1 cellular context compared by ENCODE assay signal in the genomic region with DNA sequence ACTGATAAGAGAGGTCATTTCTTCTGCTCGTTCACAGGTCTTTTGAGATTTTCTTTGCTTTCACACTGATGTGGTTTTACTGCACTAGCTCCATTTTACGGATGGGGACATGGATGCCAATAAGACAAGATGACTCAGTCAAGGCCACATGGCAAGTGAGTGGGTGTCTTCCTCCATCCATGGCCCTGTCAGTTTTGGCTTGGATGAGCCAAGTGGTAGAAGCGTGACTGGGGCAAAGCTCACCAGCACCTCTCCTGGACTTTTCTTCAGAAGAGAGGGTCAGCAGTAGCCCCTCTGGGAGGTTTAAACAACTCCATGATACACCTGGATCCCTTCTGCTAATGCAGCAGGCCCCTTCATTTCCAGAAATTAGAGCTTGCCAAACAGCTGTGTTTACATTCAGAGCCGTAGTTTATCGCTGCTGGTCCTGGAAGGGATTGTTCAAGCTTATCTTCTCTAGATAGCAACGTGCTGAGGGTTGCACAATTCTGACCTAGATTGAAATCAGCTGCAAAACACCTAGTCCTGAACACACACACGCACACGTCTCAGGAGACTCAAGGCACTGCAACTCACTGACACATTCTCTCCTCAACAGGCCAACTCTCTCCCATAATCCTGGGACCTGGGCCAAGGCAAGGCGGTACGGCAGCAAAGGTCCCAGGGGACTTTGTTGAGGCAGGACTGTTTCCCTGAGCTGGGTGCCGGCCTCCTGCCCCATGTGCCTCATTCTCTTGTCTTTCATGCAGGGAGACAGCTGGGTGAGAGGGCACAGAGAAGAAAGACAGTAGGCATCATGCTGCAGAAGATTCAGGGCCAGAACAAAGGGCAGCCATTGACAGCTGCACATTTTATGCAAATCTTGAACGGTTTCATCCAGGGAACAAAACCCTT.
TF ChIP-seq lines count a peak whose summit lies in the region.

No MANE protein-coding gene starts in this region.

TF ChIP-seq in HepG2, 621 proteins besides CTCF, POLR2A, EP300 and RAD21 (continued from another document and continues in another):
- TF ChIP-seq HMGXB3 (CRISPR knock-in tag; IDR thresholded peaks at IDR 0.05; ENCODE audit: borderline replicate concordance) (no peak), ZNF44 (CRISPR knock-in tag; IDR thresholded peaks at IDR 0.05) (no peak), EZH2 (conservative IDR thresholded peaks at IDR 0.05; ENCODE audit: low read depth, low read length) (no peak), MEF2D (CRISPR knock-in tag; IDR thresholded peaks at IDR 0.05) (no peak), ESRRA (CRISPR knock-in tag; IDR thresholded peaks at IDR 0.05; ENCODE audit: low read depth) (no peak), ZNF768 (CRISPR knock-in tag; IDR thresholded peaks at IDR 0.05) (no peak), GTF2F1 (IDR thresholded peaks at IDR 0.05; ENCODE audit: low read length) (no peak), ZSCAN9 (CRISPR knock-in tag; IDR thresholded peaks at IDR 0.05; ENCODE audit: borderline replicate concordance) (no peak), AHR (CRISPR knock-in tag; IDR thresholded peaks at IDR 0.05) (no peak), MATR3 (CRISPR knock-in tag; IDR thresholded peaks at IDR 0.05) (no peak), ZNF335 (CRISPR knock-in tag; IDR thresholded peaks at IDR 0.05) (no peak), MZF1 (CRISPR knock-in tag; IDR thresholded peaks at IDR 0.05; ENCODE audit: borderline replicate concordance) (no peak), REXO4 (CRISPR knock-in tag; IDR thresholded peaks at IDR 0.05; ENCODE audit: borderline replicate concordance) (no peak), SALL2 (CRISPR knock-in tag; IDR thresholded peaks at IDR 0.05) (no peak), MEIS1 (CRISPR knock-in tag; IDR thresholded peaks at IDR 0.05; ENCODE audit: borderline replicate concordance) (no peak), ZNF382 (CRISPR knock-in tag; IDR thresholded peaks at IDR 0.05; ENCODE audit: borderline replicate concordance) (no peak), KDM3A (CRISPR knock-in tag; IDR thresholded peaks at IDR 0.05; ENCODE audit: low read depth) (0 out of 2 replicates have a peak, but pooled peaks have one; percentile 52), HHEX (CRISPR knock-in tag; IDR thresholded peaks at IDR 0.05) (peak; percentile 62; the same call in 1 of the 2 replicates), TCF7L2 (IDR thresholded peaks at IDR 0.05; ENCODE audit: low read depth, low read length) (no peak), ZNF615 (CRISPR knock-in tag; IDR thresholded peaks at IDR 0.05; ENCODE audit: borderline replicate concordance) (no peak), MLLT10 (CRISPR knock-in tag; IDR thresholded peaks at IDR 0.05) (no peak), RELA (CRISPR knock-in tag; IDR thresholded peaks at IDR 0.05) (no peak), USF2 (IDR thresholded peaks at IDR 0.05; ENCODE audit: low read depth, low read length) (no peak), USF2 (CRISPR knock-in tag; IDR thresholded peaks at IDR 0.05; ENCODE audit: borderline replicate concordance) (no peak), ISX (CRISPR knock-in tag; conservative IDR thresholded peaks at IDR 0.05) (no peak), NCOA5 (CRISPR knock-in tag; IDR thresholded peaks at IDR 0.05) (no peak), DPF2 (CRISPR knock-in tag; IDR thresholded peaks at IDR 0.05; ENCODE audit: borderline replicate concordance, low read depth) (no peak), ZNF883 (CRISPR knock-in tag; IDR thresholded peaks at IDR 0.05; ENCODE audit: not compliant biosample characterization) (no peak), SATB2 (CRISPR knock-in tag; IDR thresholded peaks at IDR 0.05) (no peak), SMARCE1 (IDR thresholded peaks at IDR 0.05; ENCODE audit: borderline replicate concordance) (no peak), SIN3A (IDR thresholded peaks at IDR 0.05; ENCODE audit: borderline replicate concordance, low read depth, low read length) (no peak), SUZ12 (IDR thresholded peaks at IDR 0.05; ENCODE audit: low read depth, low read length) (no peak), POLR2G (IDR thresholded peaks at IDR 0.05; ENCODE audit: low read depth, low read length) (no peak), HOXA3 (CRISPR knock-in tag; IDR thresholded peaks at IDR 0.05) (peak; percentile 63), ZNF354B (CRISPR knock-in tag; IDR thresholded peaks at IDR 0.05) (no peak), ZFY (CRISPR knock-in tag; IDR thresholded peaks at IDR 0.05) (no peak; the same call in 1 of the 2 replicates), SP1 (IDR thresholded peaks at IDR 0.05) (no peak), SP1 (CRISPR knock-in tag; IDR thresholded peaks at IDR 0.05) (no peak), PCBP1 (IDR thresholded peaks at IDR 0.05; ENCODE audit: borderline replicate concordance, low read depth, low read length) (no peak), ZBTB42 (CRISPR knock-in tag; IDR thresholded peaks at IDR 0.05) (no peak), ZNF34 (CRISPR knock-in tag; IDR thresholded peaks at IDR 0.05; ENCODE audit: borderline replicate concordance) (no peak), THYN1 (CRISPR knock-in tag; IDR thresholded peaks at IDR 0.05; ENCODE audit: borderline replicate concordance, low read depth) (no peak), HNRNPK (IDR thresholded peaks at IDR 0.05; ENCODE audit: low read depth, low read length, poor library complexity, severe bottlenecking) (no peak), TBL1XR1 (IDR thresholded peaks at IDR 0.05; ENCODE audit: borderline replicate concordance, low read length, partially characterized antibody) (no peak), FOSL2 (CRISPR knock-in tag; IDR thresholded peaks at IDR 0.05) (peak; percentile 74), TMF1 (CRISPR knock-in tag; IDR thresholded peaks at IDR 0.05; ENCODE audit: low read depth) (no peak), THAP8 (CRISPR knock-in tag; IDR thresholded peaks at IDR 0.05; ENCODE audit: borderline replicate concordance) (no peak), PHF21A (CRISPR knock-in tag; IDR thresholded peaks at IDR 0.05) (peak; percentile 89), ZBTB7A (CRISPR knock-in tag; IDR thresholded peaks at IDR 0.05) (no peak)
- TF ChIP-seq, protein P1, sequence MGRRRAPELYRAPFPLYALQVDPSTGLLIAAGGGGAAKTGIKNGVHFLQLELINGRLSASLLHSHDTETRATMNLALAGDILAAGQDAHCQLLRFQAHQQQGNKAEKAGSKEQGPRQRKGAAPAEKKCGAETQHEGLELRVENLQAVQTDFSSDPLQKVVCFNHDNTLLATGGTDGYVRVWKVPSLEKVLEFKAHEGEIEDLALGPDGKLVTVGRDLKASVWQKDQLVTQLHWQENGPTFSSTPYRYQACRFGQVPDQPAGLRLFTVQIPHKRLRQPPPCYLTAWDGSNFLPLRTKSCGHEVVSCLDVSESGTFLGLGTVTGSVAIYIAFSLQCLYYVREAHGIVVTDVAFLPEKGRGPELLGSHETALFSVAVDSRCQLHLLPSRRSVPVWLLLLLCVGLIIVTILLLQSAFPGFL (CRISPR knock-in tag; IDR thresholded peaks at IDR 0.05), result no peak
- TF ChIP-seq, protein P2, sequence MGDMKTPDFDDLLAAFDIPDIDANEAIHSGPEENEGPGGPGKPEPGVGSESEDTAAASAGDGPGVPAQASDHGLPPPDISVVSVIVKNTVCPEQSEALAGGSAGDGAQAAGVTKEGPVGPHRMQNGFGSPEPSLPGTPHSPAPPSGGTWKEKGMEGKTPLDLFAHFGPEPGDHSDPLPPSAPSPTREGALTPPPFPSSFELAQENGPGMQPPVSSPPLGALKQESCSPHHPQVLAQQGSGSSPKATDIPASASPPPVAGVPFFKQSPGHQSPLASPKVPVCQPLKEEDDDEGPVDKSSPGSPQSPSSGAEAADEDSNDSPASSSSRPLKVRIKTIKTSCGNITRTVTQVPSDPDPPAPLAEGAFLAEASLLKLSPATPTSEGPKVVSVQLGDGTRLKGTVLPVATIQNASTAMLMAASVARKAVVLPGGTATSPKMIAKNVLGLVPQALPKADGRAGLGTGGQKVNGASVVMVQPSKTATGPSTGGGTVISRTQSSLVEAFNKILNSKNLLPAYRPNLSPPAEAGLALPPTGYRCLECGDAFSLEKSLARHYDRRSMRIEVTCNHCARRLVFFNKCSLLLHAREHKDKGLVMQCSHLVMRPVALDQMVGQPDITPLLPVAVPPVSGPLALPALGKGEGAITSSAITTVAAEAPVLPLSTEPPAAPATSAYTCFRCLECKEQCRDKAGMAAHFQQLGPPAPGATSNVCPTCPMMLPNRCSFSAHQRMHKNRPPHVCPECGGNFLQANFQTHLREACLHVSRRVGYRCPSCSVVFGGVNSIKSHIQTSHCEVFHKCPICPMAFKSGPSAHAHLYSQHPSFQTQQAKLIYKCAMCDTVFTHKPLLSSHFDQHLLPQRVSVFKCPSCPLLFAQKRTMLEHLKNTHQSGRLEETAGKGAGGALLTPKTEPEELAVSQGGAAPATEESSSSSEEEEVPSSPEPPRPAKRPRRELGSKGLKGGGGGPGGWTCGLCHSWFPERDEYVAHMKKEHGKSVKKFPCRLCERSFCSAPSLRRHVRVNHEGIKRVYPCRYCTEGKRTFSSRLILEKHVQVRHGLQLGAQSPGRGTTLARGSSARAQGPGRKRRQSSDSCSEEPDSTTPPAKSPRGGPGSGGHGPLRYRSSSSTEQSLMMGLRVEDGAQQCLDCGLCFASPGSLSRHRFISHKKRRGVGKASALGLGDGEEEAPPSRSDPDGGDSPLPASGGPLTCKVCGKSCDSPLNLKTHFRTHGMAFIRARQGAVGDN (CRISPR knock-in tag; IDR thresholded peaks at IDR 0.05), result peak; percentile 54
- TF ChIP-seq, protein P3, sequence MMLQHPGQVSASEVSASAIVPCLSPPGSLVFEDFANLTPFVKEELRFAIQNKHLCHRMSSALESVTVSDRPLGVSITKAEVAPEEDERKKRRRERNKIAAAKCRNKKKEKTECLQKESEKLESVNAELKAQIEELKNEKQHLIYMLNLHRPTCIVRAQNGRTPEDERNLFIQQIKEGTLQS (CRISPR knock-in tag; IDR thresholded peaks at IDR 0.05), result no peak
- TF ChIP-seq, protein P4, sequence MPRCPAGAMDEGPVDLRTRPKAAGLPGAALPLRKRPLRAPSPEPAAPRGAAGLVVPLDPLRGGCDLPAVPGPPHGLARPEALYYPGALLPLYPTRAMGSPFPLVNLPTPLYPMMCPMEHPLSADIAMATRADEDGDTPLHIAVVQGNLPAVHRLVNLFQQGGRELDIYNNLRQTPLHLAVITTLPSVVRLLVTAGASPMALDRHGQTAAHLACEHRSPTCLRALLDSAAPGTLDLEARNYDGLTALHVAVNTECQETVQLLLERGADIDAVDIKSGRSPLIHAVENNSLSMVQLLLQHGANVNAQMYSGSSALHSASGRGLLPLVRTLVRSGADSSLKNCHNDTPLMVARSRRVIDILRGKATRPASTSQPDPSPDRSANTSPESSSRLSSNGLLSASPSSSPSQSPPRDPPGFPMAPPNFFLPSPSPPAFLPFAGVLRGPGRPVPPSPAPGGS (CRISPR knock-in tag; IDR thresholded peaks at IDR 0.05), result no peak
